9 cellular contexts compared by ENCODE assay signal in genomic region chr1:156797212-156797871, GRCh38. TPM values are rescaled to one million over a fixed set of nuclear protein-coding genes. Genes with fewer than 3 reads are reported as not detected.
DNase-seq lines count a peak whose midpoint lies in the region; ATAC-seq, FAIRE-seq and TF ChIP-seq lines count a peak whose summit lies in the region.
"Had no signal": no experiment of that assay in that cellular context is flagged by ENCODE, and none has a peak within 500 bp of the region (broad histone marks: within the 10 kb centered on the region; RNA-seq: fewer than 3 reads in every experiment).

No MANE protein-coding gene starts in this region.

- no peaks in the 10 kb centered on the region for H3K27me3 Mint-ChIP-seq in activated CD8-positive, alpha-beta T cell treated with anti-CD3 and anti-CD28 coated beads, Interleukin-2, amount 10 ng/mL, durations not matched to agents 7 days and 5 days (ENCODE audit: low read depth)

- H3K9me2 ChIP-seq in HCT116 (ENCODE audit: insufficient read depth): no peaks in the 10 kb centered on the region

- WGBS in esophagus muscularis mucosa: 30% methylated on average over 4 of the region's 4 CpGs
- WGBS in pancreas, 2 donors: 59 to 66% methylated on average over 4 of the region's 4 CpGs

- no peak for TF ChIP-seq EP300 in esophagus muscularis mucosa (IDR thresholded peaks at IDR 0.05)

- H3K4me1 ChIP-seq in HCT116 (ENCODE audit: control insufficient read depth in 1 of 2, insufficient read depth in 2 of 2, low read length in 2 of 2): peaks cover 2 to 8% of the 10 kb centered on the region in 2 experiments; a peak in 2 of 4 replicates
- peaks cover 0 to 12% (median 5%) of the 10 kb centered on the region in 4 donors for H3K4me1 ChIP-seq in esophagus muscularis mucosa
- H3K4me1 ChIP-seq in pancreas: no peaks in the 10 kb centered on the region

- peak; percentile 74 for TF ChIP-seq RAD21 in HCT116 (IDR thresholded peaks at IDR 0.05; ENCODE audit: low read depth)

- no peak overlapping the region for H3K9ac ChIP-seq in HCT116 (ENCODE audit: low read length)

- H3K36me3 ChIP-seq in HCT116 (ENCODE audit: control insufficient read depth in 1 of 2, insufficient read depth in 2 of 2, low read length in 2 of 2) (peaks cover 61 to 63% of the 10 kb centered on the region in 2 experiments), esophagus muscularis mucosa (peaks cover 62 to 97% (median 95%) of the 10 kb centered on the region in 4 donors), pancreas (peaks cover 5 to 81% (median 35%) of the 10 kb centered on the region in 3 donors)

- 0 out of 2 replicates have a peak, but pooled peaks cover 4% of the 10 kb centered on the region for H4K20me1 ChIP-seq in HCT116 (ENCODE audit: insufficient read depth)

- no peaks in the 10 kb centered on the region; the same call in 1 of the 2 replicates for H3K79me2 ChIP-seq in HCT116 (ENCODE audit: insufficient read depth, low read length)

- H3K27ac Mint-ChIP-seq in activated CD8-positive, alpha-beta T cell treated with anti-CD3 and anti-CD28 coated beads, Interleukin-2, amount 10 ng/mL, durations not matched to agents 7 days and 5 days: no peak overlapping the region
- H3K27ac Mint-ChIP-seq: T-helper 1 cell treated with Interleukin-12 subunit alpha and Interleukin-12 subunit beta and Interleukin-4 antibody, amounts not matched to agents 30 μg/mL and 1 μg/mL, for 36 hours had no signal

- CTCF ChIA-PET in HCT116 (lab: Charles Lee): interaction anchor here (1.1 to 1.5 kb wide), 2 partner anchors 63 to 130 kb away, joined by 3 to 6 read pairs; partner anchors contain the start of gene NTRK1
- CTCF ChIA-PET in activated CD8-positive, alpha-beta T cell treated with anti-CD3 and anti-CD28 coated beads, Interleukin-2, amount 10 ng/mL, durations not matched to agents 7 days and 5 days (lab: Charles Lee): interaction anchor here (0.7 to 14.1 kb wide), 23 partner anchors 8 to 164 kb away, joined by 3 to 304 read pairs (median 8); partner anchors contain the start of genes INSRR, ISG20L2, METTL25B and NTRK1

- RAD21 ChIA-PET in HCT116 (lab: Charles Lee; ENCODE audit: low non-redundant PET in 1 of 2, low total read pairs in 2 of 2, uncharacterized antibody in 2 of 2, unreplicated experiment in 2 of 2): interaction anchor here in 1 of 2 experiments (0.6 kb wide), 1 partner anchor 92 kb away, joined by 3 read pairs; no protein-coding TSS in a partner anchor

- peaks cover 56% of the 10 kb centered on the region for H3K36me3 Mint-ChIP-seq in activated CD8-positive, alpha-beta T cell treated with anti-CD3 and anti-CD28 coated beads, Interleukin-2, amount 10 ng/mL, durations not matched to agents 7 days and 5 days (ENCODE audit: low read depth)

- H3K27ac ChIP-seq in HCT116 (ENCODE audit: low read depth, low read length): no peak overlapping the region
- H3K27ac ChIP-seq in esophagus muscularis mucosa (replicated peaks in 1 of 4): no peak overlapping the region
- no peak overlapping the region for H3K27ac ChIP-seq in pancreas

- peak; percentile 61 for DNase-seq in Caki2 (ENCODE audit: low read depth)
- DNase-seq in HCT116 (ENCODE audit: low read depth, low spot score): peak; percentile 33
- peak; percentile 52 for DNase-seq in NCI-H748 (lab: John Stamatoyannopoulos, UW; ENCODE audit: unreplicated experiment)
- peak; percentile 81 for DNase-seq in activated CD8-positive, alpha-beta T cell treated with anti-CD3 and anti-CD28 coated beads, Interleukin-2, amount 10 ng/mL, durations not matched to agents 7 days and 5 days
- DNase-seq in esophagus muscularis mucosa (ENCODE audit: extremely low spot score): no peak
- DNase-seq in pancreas: no peak
- DNase-seq in H54 (ENCODE audit: insufficient read length, low spot score): no peak

- H3K27me3 ChIP-seq in HCT116 (ENCODE audit: insufficient read depth, low read length): no peaks in the 10 kb centered on the region
- H3K27me3 ChIP-seq in esophagus muscularis mucosa: no peaks in the 10 kb centered on the region
- no peaks in the 10 kb centered on the region for H3K27me3 ChIP-seq in pancreas

- BruUV-seq in HCT116 (replicated peaks; lab: Mats Ljungman, UMichigan): no TSS peak

- no peak overlapping the region for H2AFZ ChIP-seq in HCT116 (ENCODE audit: low read depth, low read length, poor library complexity, severe bottlenecking)

- POLR2A ChIA-PET in HCT116 (lab: Charles Lee): no interaction called here
- POLR2A ChIA-PET in activated CD8-positive, alpha-beta T cell treated with anti-CD3 and anti-CD28 coated beads, Interleukin-2, amount 10 ng/mL, durations not matched to agents 7 days and 5 days (lab: Charles Lee): interaction anchor here (0.6 to 12.8 kb wide), 3 partner anchors 13 to 64 kb away, joined by 3 to 115 read pairs (median 5); partner anchors contain the start of genes INSRR and NTRK1

- TF ChIP-seq POLR2A in HCT116 (IDR thresholded peaks at IDR 0.05; ENCODE audit: borderline replicate concordance, extremely low read depth, insufficient read depth, insufficient read length) (no peak), esophagus muscularis mucosa (IDR thresholded peaks at IDR 0.05; ENCODE audit: low read depth) (no peak), H54 (IDR thresholded peaks at IDR 0.05; ENCODE audit: low read depth, low read length) (no peak)

- no peak overlapping the region for H3K4me3 ChIP-seq in HCT116 (replicated peaks in 1 of 2; ENCODE audit: low read depth in 1 of 2, low read length in 2 of 2)
- no peak overlapping the region for H3K4me3 ChIP-seq in esophagus muscularis mucosa
- no peak overlapping the region for H3K4me3 ChIP-seq in pancreas

- in situ Hi-C loops in Caki2 (cut with HindIII; ENCODE audit: low pct_unique_long_range_greater_than_20kb, low sequenced_read_pairs): no loop called here

- FAIRE-seq in pancreas (lab: Jason Lieb, UNC): no peak
- FAIRE-seq in H54 (lab: Jason Lieb, UNC): no peak

- H3K4me2 ChIP-seq in HCT116 (ENCODE audit: low read length): no peak overlapping the region

- peak; percentile 84 for ATAC-seq in HCT116
- peak; percentile 76 for ATAC-seq in activated CD8-positive, alpha-beta T cell treated with anti-CD3 and anti-CD28 coated beads, Interleukin-2, amount 10 ng/mL, durations not matched to agents 7 days and 5 days
- peak in 3 of 4 donors; percentile 70 to 77 (median 76) for ATAC-seq in pancreas
- no peak for ATAC-seq in HG03095 (IDR thresholded peaks at IDR 0.05; ENCODE audit: unreplicated experiment)

- H3K9me3 ChIP-seq in HCT116 (ENCODE audit: control insufficient read depth in 1 of 2, insufficient read depth in 1 of 2, low read depth in 1 of 2, low read length in 2 of 2) (no peaks in the 10 kb centered on the region), esophagus muscularis mucosa (no peaks in the 10 kb centered on the region), pancreas (no peaks in the 10 kb centered on the region)

- no peaks in the 10 kb centered on the region for H3K9me3 Mint-ChIP-seq in activated CD8-positive, alpha-beta T cell treated with anti-CD3 and anti-CD28 coated beads, Interleukin-2, amount 10 ng/mL, durations not matched to agents 7 days and 5 days (ENCODE audit: insufficient read depth)
- H3K9me3 Mint-ChIP-seq: T-helper 1 cell treated with Interleukin-12 subunit alpha and Interleukin-12 subunit beta and Interleukin-4 antibody, amounts not matched to agents 30 μg/mL and 1 μg/mL, for 36 hours had no signal

- intact Hi-C loops in HCT116 (cut with micrococcal nuclease): loop anchor here (1.0 to 5.0 kb wide), 3 partner anchors 63 to 130 kb away; partner anchors contain the start of gene NTRK1
- intact Hi-C loops in esophagus muscularis mucosa (cut with DNase I): no loop called here
- intact Hi-C loops in pancreas (cut with DNase I): no loop called here

- no peak overlapping the region for H3K4me3 Mint-ChIP-seq in activated CD8-positive, alpha-beta T cell treated with anti-CD3 and anti-CD28 coated beads, Interleukin-2, amount 10 ng/mL, durations not matched to agents 7 days and 5 days
- H3K4me3 Mint-ChIP-seq: T-helper 1 cell treated with Interleukin-12 subunit alpha and Interleukin-12 subunit beta and Interleukin-4 antibody, amounts not matched to agents 30 μg/mL and 1 μg/mL, for 36 hours had no signal

- peaks cover 24% of the 10 kb centered on the region for H3K4me1 Mint-ChIP-seq in activated CD8-positive, alpha-beta T cell treated with anti-CD3 and anti-CD28 coated beads, Interleukin-2, amount 10 ng/mL, durations not matched to agents 7 days and 5 days (ENCODE audit: low read depth)

- TF ChIP-seq CTCF in HCT116 (IDR thresholded peaks at IDR 0.05 in 2 of 3, conservative IDR thresholded peaks at IDR 0.05 in 1 of 3; ENCODE audit: borderline replicate concordance in 1 of 3, insufficient read depth in 1 of 3, low read depth in 2 of 3, low read length in 2 of 3) (peak; percentile 65 to 91 (median 82); a peak in 5 of 6 replicates), esophagus muscularis mucosa (IDR thresholded peaks at IDR 0.05) (peak; percentile 55 to 76 (median 62)), pancreas (IDR thresholded peaks at IDR 0.05) (peak; percentile 22 to 55 (median 45))

RNA-seq across cellular contexts. Expression of gene SH2D2A, which starts 19.3 kb away (rescaled TPM):
- total RNA-seq in Caki2 (2014; rRNA removed; shearing (Covaris generic); ENCODE audit: low replicate concordance): not detected in 2 replicates
- total RNA-seq in HCT116 (2021; ENCODE audit: unreplicated experiment) (4.8 TPM), esophagus muscularis mucosa (1 to 10 TPM in 1 of 4 donors, under 1 TPM in 2, not detected in 1; 0.83 to 2.7 (median 0.84) TPM), pancreas (1 to 10 TPM in 2 of 6 donors, under 1 TPM in 4; 0.16 to 1.5 (median 0.71) TPM)
- 2.6 and 4.6 TPM in 2 replicates for polyA plus RNA-seq in HCT116 (2012)
- 10 to 100 TPM; 84.0 to 86.7 TPM for total RNA-seq in activated CD8-positive, alpha-beta T cell treated with anti-CD3 and anti-CD28 coated beads, Interleukin-2, amount 10 ng/mL, durations not matched to agents 7 days and 5 days
- polyA plus RNA-seq in pancreas: 1 to 10 TPM in 1 of 2 donors, under 1 TPM in 1; 0.40 to 1.3 TPM

RNA-seq across cellular contexts. Expression of gene PRCC, which starts 30.0 kb away (rescaled TPM):
- total RNA-seq in Caki2 (2014; rRNA removed; shearing (Covaris generic); ENCODE audit: low replicate concordance): 29.4 and 50.9 TPM in 2 replicates
- total RNA-seq in HCT116 (2021; ENCODE audit: unreplicated experiment) (78.1 TPM), esophagus muscularis mucosa (10 to 100 TPM; 21.2 to 43.6 (median 38.7) TPM), pancreas (10 to 100 TPM; 18.5 to 34.7 (median 20.3) TPM)
- 46.0 and 53.9 TPM in 2 replicates for polyA plus RNA-seq in HCT116 (2012)
- total RNA-seq in activated CD8-positive, alpha-beta T cell treated with anti-CD3 and anti-CD28 coated beads, Interleukin-2, amount 10 ng/mL, durations not matched to agents 7 days and 5 days: 10 to 100 TPM; 71.9 to 75.5 TPM
- 10 to 100 TPM; 31.4 to 41.6 TPM for polyA plus RNA-seq in pancreas

RNA-seq across cellular contexts. Expression of gene HDGF, which starts 45.9 kb away (rescaled TPM):
- total RNA-seq in Caki2 (2014; rRNA removed; shearing (Covaris generic); ENCODE audit: low replicate concordance): 463 and 550 TPM in 2 replicates
- total RNA-seq in HCT116 (2021; ENCODE audit: unreplicated experiment): 304 TPM
- 151 and 187 TPM in 2 replicates for polyA plus RNA-seq in HCT116 (2012)
- 100 to 1,000 TPM; 261 to 264 TPM for total RNA-seq in activated CD8-positive, alpha-beta T cell treated with anti-CD3 and anti-CD28 coated beads, Interleukin-2, amount 10 ng/mL, durations not matched to agents 7 days and 5 days
- total RNA-seq in esophagus muscularis mucosa: 100 to 1,000 TPM; 124 to 239 (median 167) TPM
- total RNA-seq in pancreas: 100 to 1,000 TPM in 1 of 6 donors, 10 to 100 TPM in 5; 43.5 to 112 (median 64.2) TPM
- 10 to 100 TPM; 58.5 to 87.4 TPM for polyA plus RNA-seq in pancreas

RNA-seq across cellular contexts. Expression of gene MRPL24, which starts 56.5 kb away (rescaled TPM):
- total RNA-seq in Caki2 (2014; rRNA removed; shearing (Covaris generic); ENCODE audit: low replicate concordance): 181 and 194 TPM in 2 replicates
- 111 TPM for total RNA-seq in HCT116 (2021; ENCODE audit: unreplicated experiment)
- 106 and 142 TPM in 2 replicates for polyA plus RNA-seq in HCT116 (2012)
- 10 to 100 TPM; 59.8 to 62.6 TPM for total RNA-seq in activated CD8-positive, alpha-beta T cell treated with anti-CD3 and anti-CD28 coated beads, Interleukin-2, amount 10 ng/mL, durations not matched to agents 7 days and 5 days
- 10 to 100 TPM; 43.5 to 67.4 (median 62.4) TPM for total RNA-seq in esophagus muscularis mucosa
- total RNA-seq in pancreas: 10 to 100 TPM; 39.8 to 57.8 (median 43.6) TPM
- polyA plus RNA-seq in pancreas: 10 to 100 TPM; 64.5 to 68.6 TPM

Comparison
In these comparisons a context has a peak if more than half of its experiments do, and no peak if none do; other contexts are left out.
1. DNase-seq: peak in Caki2 (single experiment), HCT116 (single experiment), NCI-H748 (single experiment) and activated CD8-positive, alpha-beta T cell treated with anti-CD3 and anti-CD28 coated beads, Interleukin-2, amount 10 ng/mL, durations not matched to agents 7 days and 5 days (single experiment); none in esophagus muscularis mucosa (single experiment), pancreas (0 of 6) and H54 (single experiment).
2. RNA of gene SH2D2A, which starts 19.3 kb away (total RNA-seq): 84.0 to 86.7 TPM in activated CD8-positive, alpha-beta T cell treated with anti-CD3 and anti-CD28 coated beads, Interleukin-2, amount 10 ng/mL, durations not matched to agents 7 days and 5 days; 4.8 TPM in HCT116 (single experiment), 0.83 to 2.7 TPM in esophagus muscularis mucosa, 0.16 to 1.5 TPM in pancreas and not detected in Caki2; every median in the first group is over 10 times any median in the second.
3. Peak in every context shown above with its lines, with median percentiles within 50 percentile points of each other: CTCF ChIP-seq.